Comparison of ENCODE assay signal across 31 cellular contexts in the genomic region with DNA sequence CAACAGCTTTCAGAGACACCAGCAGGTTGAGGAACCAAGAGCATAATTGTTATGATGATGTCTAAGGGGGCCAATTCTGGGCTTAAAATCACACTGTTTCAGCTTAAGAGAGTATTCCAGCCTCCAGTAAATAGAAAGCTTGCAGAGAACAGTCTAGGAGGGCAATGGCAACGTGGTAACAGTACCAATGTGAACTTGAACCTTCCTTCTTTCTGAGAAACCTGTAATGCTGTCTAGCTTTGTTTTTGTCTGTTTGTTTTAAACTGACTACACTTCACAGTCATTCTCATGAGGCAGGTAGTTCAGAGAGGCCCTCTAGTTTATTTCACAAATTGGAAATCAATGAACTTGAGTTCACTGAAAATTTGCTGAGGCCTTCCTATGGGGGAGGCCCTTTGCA. TPM values are rescaled to one million over a fixed set of nuclear protein-coding genes. Genes with fewer than 3 reads are reported as not detected.
DNase-seq lines count a peak whose midpoint lies in the region; ATAC-seq and TF ChIP-seq lines count a peak whose summit lies in the region.
"Had no signal": no experiment of that assay in that cellular context is flagged by ENCODE, and none has a peak within 500 bp of the region (broad histone marks: within the 10 kb centered on the region; RNA-seq: fewer than 3 reads in every experiment).

No MANE protein-coding gene starts in this region.

- H3K36me3 ChIP-seq in right atrium auricular region: peaks cover 15% of the 10 kb centered on the region
- H3K36me3 ChIP-seq in effector memory CD4-positive, alpha-beta T cell (ENCODE audit: control insufficient read depth, insufficient read depth, low read length): no peaks in the 10 kb centered on the region
- H3K36me3 ChIP-seq: esophagus squamous epithelium, uterus had no signal

- peak overlapping the region; percentile 42 to 90 (median 73) for H3K27ac Mint-ChIP-seq in brain
- peak overlapping the region in 2 of 3 experiments; percentile 5 to 78 for H3K27ac Mint-ChIP-seq in nephron
- H3K27ac Mint-ChIP-seq in activated naive CD4-positive, alpha-beta T cell treated with anti-CD3 and anti-CD28 coated beads, Interleukin-2, amount 50 U/mL, for 72 hours: no peak overlapping the region
- H3K27ac Mint-ChIP-seq: activated naive CD8-positive, alpha-beta T cell treated with anti-CD3 and anti-CD28 coated beads for 36 hours; B cell; stimulated activated naive CD8-positive, alpha-beta T cell treated with anti-CD3 and anti-CD28 coated beads, Interleukin-15, Interleukin-2, amounts not matched to agents 100 ng/mL and 50 ng/mL, for 24 hours had no signal

- peak overlapping the region; percentile 98 to 100 for H3K27ac ChIP-seq in right atrium auricular region
- no peak overlapping the region for H3K27ac ChIP-seq in effector memory CD4-positive, alpha-beta T cell (ENCODE audit: insufficient read depth, low read length, poor library complexity, severe bottlenecking)
- H3K27ac ChIP-seq: foreskin keratinocyte, SJSA1, testis, uterus, VCaP had no signal

- H3K4me1 Mint-ChIP-seq in brain (peaks cover 49% of the 10 kb centered on the region), nephron (peaks cover 42% of the 10 kb centered on the region)

- no peaks in the 10 kb centered on the region for H3K9me3 ChIP-seq in right atrium auricular region
- H3K9me3 ChIP-seq in effector memory CD4-positive, alpha-beta T cell (ENCODE audit: control insufficient read depth, low read length): no peaks in the 10 kb centered on the region
- H3K9me3 ChIP-seq: esophagus squamous epithelium, testis, uterus had no signal

- H3K9me3 Mint-ChIP-seq in brain: no peaks in the 10 kb centered on the region
- no peaks in the 10 kb centered on the region for H3K9me3 Mint-ChIP-seq in nephron
- H3K9me3 Mint-ChIP-seq in activated naive CD4-positive, alpha-beta T cell treated with anti-CD3 and anti-CD28 coated beads, Interleukin-2, amount 50 U/mL, for 72 hours: no peaks in the 10 kb centered on the region
- H3K9me3 Mint-ChIP-seq: activated naive CD8-positive, alpha-beta T cell treated with anti-CD3 and anti-CD28 coated beads for 36 hours; CD8-positive, alpha-beta memory T cell; stimulated activated naive CD8-positive, alpha-beta T cell treated with anti-CD3 and anti-CD28 coated beads, Interleukin-15, Interleukin-2, amounts not matched to agents 100 ng/mL and 50 ng/mL, for 24 hours had no signal

- H3K27me3 Mint-ChIP-seq in brain (peaks cover 9% of the 10 kb centered on the region), nephron (ENCODE audit: low read depth) (peaks cover 3% of the 10 kb centered on the region)
- H3K27me3 Mint-ChIP-seq: stimulated activated naive CD8-positive, alpha-beta T cell treated with anti-CD3 and anti-CD28 coated beads, Interleukin-15, Interleukin-2, amounts not matched to agents 100 ng/mL and 50 ng/mL, for 24 hours had no signal

- no peak for ATAC-seq in left ventricle myocardium superior
- ATAC-seq in activated naive CD4-positive, alpha-beta T cell treated with anti-CD3 and anti-CD28 coated beads, Interleukin-2, amount 50 U/mL, for 72 hours: no peak
- ATAC-seq: foreskin keratinocyte, HCT116 had no signal

- intact Hi-C loops in left ventricle myocardium superior (cut with micrococcal nuclease): no loop called here

- DNase-seq in right atrium auricular region (ENCODE audit: low spot score) (no peak), left ventricle myocardium superior (no peak)
- no peak for DNase-seq in activated CD4-positive, alpha-beta T cell treated with anti-CD3 and anti-CD28 coated beads, Interleukin-2, amount 50 U/mL, for 1 hour
- DNase-seq in effector memory CD4-positive, alpha-beta T cell: no peak
- no peak for DNase-seq in activated CD4-positive, alpha-beta T cell treated with anti-CD3 and anti-CD28 coated beads, Interleukin-2, amount 50 U/mL, for 48 hours
- no peak for DNase-seq in activated naive CD4-positive, alpha-beta T cell treated with anti-CD3 and anti-CD28 coated beads, Interleukin-2, amount 50 U/mL, for 72 hours (ENCODE audit: low spot score in 2 of 2)
- DNase-seq: activated CD4-positive, alpha-beta T cell treated with anti-CD3 and anti-CD28 coated beads for 4 hours; activated CD8-positive, alpha-beta memory T cell treated with anti-CD3 and anti-CD28 coated beads for 24 hours; activated effector memory CD4-positive, alpha-beta T cell treated with anti-CD3 and anti-CD28 coated beads, Interleukin-2, amount 50 U/mL, for 16 hours; activated naive CD8-positive, alpha-beta T cell treated with anti-CD3 and anti-CD28 coated beads for 36 hours; CD8-positive, alpha-beta memory T cell; central memory CD4-positive, alpha-beta T cell; dermis blood vessel endothelial cell; esophagus squamous epithelium; foreskin keratinocyte; hippocampal formation; Karpas-422; NCI-H446 treated with DMSO at 0.1 percent for 48 hours; retina; stimulated activated CD4-positive, alpha-beta T cell treated with anti-CD3 and anti-CD28 coated beads, Interleukin-1b, Interleukin-23, amount 100 ng/mL, for 48 hours; T1000; uterus had no signal

- H3K4me3 ChIP-seq in right atrium auricular region: no peak overlapping the region
- no peak overlapping the region for H3K4me3 ChIP-seq in effector memory CD4-positive, alpha-beta T cell (ENCODE audit: insufficient read depth, low read depth, low read length, poor library complexity, severe bottlenecking)
- H3K4me3 ChIP-seq: esophagus squamous epithelium, SJSA1, smooth muscle cell, testis, uterus had no signal

- peaks cover 0 to 16% of the 10 kb centered on the region in 2 donors for H3K4me1 ChIP-seq in right atrium auricular region
- H3K4me1 ChIP-seq in effector memory CD4-positive, alpha-beta T cell (ENCODE audit: control insufficient read depth, insufficient read depth, low read length, poor library complexity, severe bottlenecking): peaks cover 14% of the 10 kb centered on the region

- H3K27me3 ChIP-seq in right atrium auricular region: no peaks in the 10 kb centered on the region
- H3K27me3 ChIP-seq in effector memory CD4-positive, alpha-beta T cell (replicated peaks; ENCODE audit: control insufficient read depth, insufficient read depth, low read length, poor library complexity, severe bottlenecking): no peaks in the 10 kb centered on the region
- H3K27me3 ChIP-seq: esophagus squamous epithelium, foreskin keratinocyte, SJSA1, testis, uterus had no signal

- H3K4me3 Mint-ChIP-seq in brain (peak overlapping the region; percentile 46 to 85 (median 61)), nephron (peak overlapping the region; percentile 49 to 77 (median 64))
- H3K4me3 Mint-ChIP-seq: activated naive CD8-positive, alpha-beta T cell treated with anti-CD3 and anti-CD28 coated beads for 36 hours; B cell; stimulated activated naive CD8-positive, alpha-beta T cell treated with anti-CD3 and anti-CD28 coated beads, Interleukin-15, Interleukin-2, amounts not matched to agents 100 ng/mL and 50 ng/mL, for 24 hours had no signal

- no peak for TF ChIP-seq CTCF in right atrium auricular region (IDR thresholded peaks at IDR 0.05)
- TF ChIP-seq CTCF in brain (conservative IDR thresholded peaks at IDR 0.05): no peak
- TF ChIP-seq CTCF in nephron (IDR thresholded peaks at IDR 0.05; ENCODE audit: unreplicated experiment in 3 of 3): no peak

- H3K36me3 Mint-ChIP-seq in brain (peaks cover 13% of the 10 kb centered on the region), nephron (ENCODE audit: low read depth) (peaks cover 3% of the 10 kb centered on the region)
- peaks cover 12 to 13% of the 10 kb centered on the region in 2 donors for H3K36me3 Mint-ChIP-seq in activated naive CD4-positive, alpha-beta T cell treated with anti-CD3 and anti-CD28 coated beads, Interleukin-2, amount 50 U/mL, for 72 hours

RNA-seq across cellular contexts. Expression of gene ATP2A2, which starts 2.9 kb away (rescaled TPM):
- 1,000 to 10,000 TPM; 1,597 to 3,086 TPM for total RNA-seq in right atrium auricular region
- 3,201 TPM for total RNA-seq in left ventricle myocardium superior
- polyA plus RNA-seq in brain (ENCODE audit: insufficient read depth, low read depth, low replicate concordance): 139 TPM
- 100 to 1,000 TPM; 121 to 132 TPM for total RNA-seq in activated naive CD4-positive, alpha-beta T cell treated with anti-CD3 and anti-CD28 coated beads, Interleukin-2, amount 50 U/mL, for 72 hours

Comparison
In these comparisons a context has a peak if more than half of its experiments do, and no peak if none do; other contexts are left out.
1. H3K27ac Mint-ChIP-seq: peak in brain (5 of 5) and nephron (2 of 3); none in activated naive CD4-positive, alpha-beta T cell treated with anti-CD3 and anti-CD28 coated beads, Interleukin-2, amount 50 U/mL, for 72 hours (0 of 2).
2. RNA of gene ATP2A2, which starts 2.9 kb away (total RNA-seq): 3,201 TPM in left ventricle myocardium superior (single experiment) and 1,597 to 3,086 TPM in right atrium auricular region; 121 to 132 TPM in activated naive CD4-positive, alpha-beta T cell treated with anti-CD3 and anti-CD28 coated beads, Interleukin-2, amount 50 U/mL, for 72 hours; every median in the first group is over 10 times any median in the second.